ENCODE assay signal across 23 cellular contexts in genomic region chr15:71272932-71273331, GRCh38.
DNase-seq lines count a peak whose midpoint lies in the region; ATAC-seq and TF ChIP-seq lines count a peak whose summit lies in the region.
"Had no signal": no experiment of that assay in that cellular context is flagged by ENCODE, and none has a peak within 500 bp of the region (broad histone marks: within the 10 kb centered on the region; RNA-seq: fewer than 3 reads in every experiment).

No MANE protein-coding gene starts in this region.

- H3K4me3 ChIP-seq in Panc1 (ENCODE audit: low read depth in 2 of 2, low read length in 2 of 2) (no peak overlapping the region), choroid plexus epithelial cell (ENCODE audit: low read depth, low read length) (no peak overlapping the region)
- H3K4me3 ChIP-seq: esophagus muscularis mucosa, tibial nerve had no signal

- H3K36me3 ChIP-seq in Panc1 (ENCODE audit: control insufficient read depth, insufficient read depth, low read length) = no peaks in the 10 kb centered on the region
- H3K36me3 ChIP-seq: esophagus muscularis mucosa, tibial nerve had no signal

- BruUV-seq in Panc1 (replicated peaks; lab: Mats Ljungman, UMichigan) = TSS peak; percentile 5

- intact Hi-C loops in Panc1 (cut with micrococcal nuclease; ENCODE audit: unreplicated experiment) = no loop called here

- peaks cover 32% of the 10 kb centered on the region for H3K4me1 ChIP-seq in Panc1 (ENCODE audit: control insufficient read depth, insufficient read depth, low read length)

- no peak for TF ChIP-seq CTCF in Panc1 (IDR thresholded peaks at IDR 0.05)
- TF ChIP-seq CTCF in choroid plexus epithelial cell (conservative IDR thresholded peaks at IDR 0.05; ENCODE audit: low read depth, low read length) = no peak

- ATAC-seq in Panc1 = no peak
- ATAC-seq: activated naive CD4-positive, alpha-beta T cell treated with anti-CD3 and anti-CD28 coated beads, Interleukin-2, amount 50 U/mL, for 72 hours; activated T-cell treated with anti-CD3 and anti-CD28 coated beads, Interleukin-2, amount 50 U/mL, for 4 hours; HCT116; stimulated activated naive CD8-positive, alpha-beta T cell treated with anti-CD3 and anti-CD28 coated beads, Interleukin-15, Interleukin-2, amounts not matched to agents 100 U/mL and 50 U/mL, for 24 hours; WTC11 had no signal

- DNase-seq in Daoy (ENCODE audit: low read depth) = peak; percentile 40
- no peak for DNase-seq in Panc1 (ENCODE audit: low read depth, low spot score)
- DNase-seq in choroid plexus epithelial cell (ENCODE audit: low read depth) = peak; percentile 91
- peak; percentile 37 for DNase-seq in myocyte (ENCODE audit: low read depth)
- DNase-seq in Ammon's horn (ENCODE audit: low spot score) = no peak
- no peak for DNase-seq in NCI-H82 treated with DMSO at 0.1 percent for 48 hours (lab: John Stamatoyannopoulos, UW; ENCODE audit: unreplicated experiment)
- no peak for DNase-seq in activated naive CD4-positive, alpha-beta T cell treated with anti-CD3 and anti-CD28 coated beads, Interleukin-2, amount 50 U/mL, for 16 hours
- DNase-seq in AML-193 (lab: John Stamatoyannopoulos, UW) = no peak
- DNase-seq: activated CD4-positive, alpha-beta memory T cell treated with anti-CD3 and anti-CD28 coated beads, Interleukin-2, amount 10 ng/mL, durations not matched to agents 7 days and 5 days; activated T-cell treated with anti-CD3 and anti-CD28 coated beads, Interleukin-2, amount 50 U/mL, for 4 hours; CD8-positive, alpha-beta memory T cell; KBM-7; NCI-H2081; NCI-H510A; retina; SHP77 treated with DMSO at 0.1 percent for 48 hours; stimulated activated naive CD8-positive, alpha-beta T cell treated with anti-CD3 and anti-CD28 coated beads, Interleukin-15, Interleukin-2, amounts not matched to agents 100 U/mL and 50 U/mL, for 24 hours; T-helper 2 cell had no signal

- peak overlapping the region; percentile 73; the same call in 1 of the 2 replicates for H3K27ac ChIP-seq in Panc1 (ENCODE audit: low read length)
- H3K27ac ChIP-seq: esophagus muscularis mucosa, tibial nerve had no signal

- POLR2A ChIA-PET in Panc1 (lab: Charles Lee) = no interaction called here

- H3K27me3 ChIP-seq in Panc1 (ENCODE audit: control insufficient read depth, insufficient read depth, low read length) = no peaks in the 10 kb centered on the region
- H3K27me3 ChIP-seq: esophagus muscularis mucosa, tibial nerve had no signal

- CTCF ChIA-PET in Panc1 (lab: Charles Lee) = no interaction called here

- H3K9me3 ChIP-seq in Panc1 (ENCODE audit: control insufficient read depth, insufficient read depth, low read depth, low read length) = peaks cover 8% of the 10 kb centered on the region; the same call in 1 of the 2 replicates
- H3K9me3 ChIP-seq: esophagus muscularis mucosa had no signal

- in situ Hi-C loops in Panc1 (cut with HindIII; ENCODE audit: low pct_unique_long_range_greater_than_20kb, low sequenced_read_pairs) = no loop called here

Comparison
In these comparisons a context has a peak if more than half of its experiments do, and no peak if none do; other contexts are left out.
1. DNase-seq: peak in Daoy (single experiment), choroid plexus epithelial cell (single experiment) and myocyte (single experiment); none in Panc1 (single experiment), Ammon's horn (single experiment), NCI-H82 treated with DMSO at 0.1 percent for 48 hours (single experiment), activated naive CD4-positive, alpha-beta T cell treated with anti-CD3 and anti-CD28 coated beads, Interleukin-2, amount 50 U/mL, for 16 hours (single experiment) and AML-193 (0 of 2).